1 cellular context compared by ENCODE assay signal in genomic region chr16:3194792-3195191, GRCh38.
A peak's percentile ranks its signal among the peaks of the same experiment; 100 is the strongest.
TF ChIP-seq lines count a peak whose summit lies in the region.

No MANE protein-coding gene starts in this region.

TF ChIP-seq in K562, 482 proteins besides CTCF, POLR2A, EP300 and RAD21 (continued from another document):
- TF ChIP-seq CREB3L1 (IDR thresholded peaks at IDR 0.05; ENCODE audit: borderline replicate concordance, low read depth), result no peak
- TF ChIP-seq NR2F6 (CRISPR knock-in tag; IDR thresholded peaks at IDR 0.05), result no peak
- no peak for TF ChIP-seq RBM34 (IDR thresholded peaks at IDR 0.05; ENCODE audit: borderline replicate concordance, insufficient read depth, low read length)
- no peak for TF ChIP-seq ZNF592 (IDR thresholded peaks at IDR 0.05)
- peak; percentile 34; the same call in 1 of the 2 replicates for TF ChIP-seq SMARCA4 (IDR thresholded peaks at IDR 0.05)
- TF ChIP-seq ZNF778 (CRISPR knock-in tag; IDR thresholded peaks at IDR 0.05), result no peak
- TF ChIP-seq ZNF143 (CRISPR knock-in tag; IDR thresholded peaks at IDR 0.05), result no peak
- no peak for TF ChIP-seq POLR2B (IDR thresholded peaks at IDR 0.05; ENCODE audit: low read depth, partially characterized antibody)
- peak; percentile 54 for TF ChIP-seq MTA2 (IDR thresholded peaks at IDR 0.05; ENCODE audit: low read depth)
- TF ChIP-seq GABPB1 (CRISPR knock-in tag; IDR thresholded peaks at IDR 0.05), result no peak
- peak; percentile 43; the same call in 1 of the 2 replicates for TF ChIP-seq STAT5A (IDR thresholded peaks at IDR 0.05; ENCODE audit: borderline replicate concordance, low read length)
- TF ChIP-seq GABPB2 (CRISPR knock-in tag; conservative IDR thresholded peaks at IDR 0.05), result no peak
- TF ChIP-seq ZNF583 (CRISPR knock-in tag; IDR thresholded peaks at IDR 0.05), result no peak
- TF ChIP-seq CEBPG (CRISPR knock-in tag; IDR thresholded peaks at IDR 0.05), result no peak
- TF ChIP-seq CEBPG (tag; conservative IDR thresholded peaks at IDR 0.05 in 1 of 2, IDR thresholded peaks at IDR 0.05 in 1 of 2), result no peak
- no peak for TF ChIP-seq OTX1 (CRISPR knock-in tag; IDR thresholded peaks at IDR 0.05)
- TF ChIP-seq CBFA2T3 (IDR thresholded peaks at IDR 0.05), result peak; percentile 89
- TF ChIP-seq POU5F1 (IDR thresholded peaks at IDR 0.05; ENCODE audit: borderline replicate concordance, low read depth, low read length, partially characterized antibody), result no peak
- no peak for TF ChIP-seq ATF4 (CRISPR knock-in tag; IDR thresholded peaks at IDR 0.05)
- TF ChIP-seq ZNF76 (CRISPR knock-in tag; IDR thresholded peaks at IDR 0.05; ENCODE audit: borderline replicate concordance), result no peak
- TF ChIP-seq PRPF4 (IDR thresholded peaks at IDR 0.05; ENCODE audit: insufficient read depth, low read depth, low read length, poor library complexity, severe bottlenecking), result no peak
- no peak for TF ChIP-seq RB1 (IDR thresholded peaks at IDR 0.05; ENCODE audit: low read depth)
- no peak for TF ChIP-seq ZNF239 (CRISPR knock-in tag; IDR thresholded peaks at IDR 0.05)
- TF ChIP-seq FOS (IDR thresholded peaks at IDR 0.05; ENCODE audit: extremely low read depth, insufficient read length), result no peak
- TF ChIP-seq CBX5 (IDR thresholded peaks at IDR 0.05; ENCODE audit: borderline replicate concordance, low read depth), result no peak
- TF ChIP-seq ZNF79 (CRISPR knock-in tag; IDR thresholded peaks at IDR 0.05; ENCODE audit: low read depth), result no peak
- no peak for TF ChIP-seq NUFIP1 (IDR thresholded peaks at IDR 0.05; ENCODE audit: partially characterized antibody)
- peak in 1 of 2 experiments; percentile 77; a peak in 2 of 4 replicates for TF ChIP-seq RCOR1 (IDR thresholded peaks at IDR 0.05; ENCODE audit: borderline replicate concordance in 1 of 2, low read depth in 2 of 2, low read length in 2 of 2)
- no peak for TF ChIP-seq ZEB2 (IDR thresholded peaks at IDR 0.05)
- TF ChIP-seq NCOR1 (IDR thresholded peaks at IDR 0.05), result no peak; the same call in 1 of the 2 replicates
- TF ChIP-seq REST (CRISPR knock-in tag; IDR thresholded peaks at IDR 0.05; ENCODE audit: low read depth), result no peak
- TF ChIP-seq CHD7 (IDR thresholded peaks at IDR 0.05; ENCODE audit: low read depth, low read length), result no peak
- no peak for TF ChIP-seq HNRNPK (IDR thresholded peaks at IDR 0.05; ENCODE audit: low read depth, low read length, poor library complexity, severe bottlenecking)
- no peak for TF ChIP-seq XRCC4 (IDR thresholded peaks at IDR 0.05; ENCODE audit: extremely low read depth, insufficient read depth, insufficient read length)
- TF ChIP-seq BACH1 (tag; IDR thresholded peaks at IDR 0.05), result no peak
TF ChIP-seq in K562: peak in this region for 22.
